In genomic region chr5:133124891-133125290, GRCh38 we compare ENCODE assay signal across 21 cellular contexts.
"Had no signal": no experiment of that assay in that cellular context is flagged by ENCODE, and none has a peak within 500 bp of the region (broad histone marks: within the 10 kb centered on the region; RNA-seq: fewer than 3 reads in every experiment).

No MANE protein-coding gene starts in this region.

- H3K36me3 ChIP-seq: esophagus muscularis mucosa, gastroesophageal sphincter, neural progenitor cell, pancreas, sigmoid colon, thyroid gland, uterus had no signal

- H3K36me3 Mint-ChIP-seq: naive thymus-derived CD8-positive, alpha-beta T cell; neural progenitor cell; type B pancreatic cell had no signal

- H3K4me1 Mint-ChIP-seq: endodermal cell had no signal

- H3K4me3 Mint-ChIP-seq: endodermal cell; naive thymus-derived CD8-positive, alpha-beta T cell; neural progenitor cell; type B pancreatic cell had no signal

- H3K4me1 ChIP-seq: gastroesophageal sphincter, neural progenitor cell, pancreas, thyroid gland, uterus had no signal

- H3K27me3 ChIP-seq: esophagus muscularis mucosa, gastroesophageal sphincter, neural progenitor cell, pancreas, sigmoid colon, thyroid gland, uterus had no signal

- H3K27ac ChIP-seq: coronary artery, esophagus muscularis mucosa, gastroesophageal sphincter, neural progenitor cell, pancreas, sigmoid colon, thyroid gland, uterus had no signal

- DNase-seq: central memory CD4-positive, alpha-beta T cell; effector CD4-positive, alpha-beta T cell; kidney; left colon; mammary epithelial cell; mucosa of descending colon; naive thymus-derived CD8-positive, alpha-beta T cell; nucleus accumbens; pancreas; sigmoid colon; small intestine; stimulated activated CD4-positive, alpha-beta T cell treated with anti-CD3 and anti-CD28 coated beads, Interleukin-12 subunit alpha, Interleukin-12 subunit beta, amount 100 ng/mL, for 4 hours; stimulated activated naive CD4-positive, alpha-beta T cell; thyroid gland; uterus had no signal

- H3K9me3 ChIP-seq: esophagus muscularis mucosa, gastroesophageal sphincter, mucosa of descending colon, pancreas, sigmoid colon, thyroid gland, uterus had no signal

- H3K4me3 ChIP-seq: coronary artery, esophagus muscularis mucosa, gastroesophageal sphincter, mucosa of descending colon, neural progenitor cell, pancreas, sigmoid colon, thyroid gland, uterus had no signal

- H3K9me3 Mint-ChIP-seq: endodermal cell; naive thymus-derived CD8-positive, alpha-beta T cell; neural progenitor cell; type B pancreatic cell had no signal

- ATAC-seq: gastroesophageal sphincter; left colon; mucosa of descending colon; naive thymus-derived CD8-positive, alpha-beta T cell; pancreas had no signal

- H3K27ac Mint-ChIP-seq: endodermal cell; naive thymus-derived CD8-positive, alpha-beta T cell; neural progenitor cell; type B pancreatic cell had no signal
